18 cellular contexts compared by ENCODE assay signal in genomic region chr3:159844383-159844730, GRCh38. TPM values are rescaled to one million over a fixed set of nuclear protein-coding genes. Genes with fewer than 3 reads are reported as not detected.
DNase-seq lines count a peak whose midpoint lies in the region; ATAC-seq and TF ChIP-seq lines count a peak whose summit lies in the region.
"Had no signal": no experiment of that assay in that cellular context is flagged by ENCODE, and none has a peak within 500 bp of the region (broad histone marks: within the 10 kb centered on the region; RNA-seq: fewer than 3 reads in every experiment).

No MANE protein-coding gene starts in this region.

- no peak overlapping the region for H3K56ac ChIP-seq in H9 (ENCODE audit: insufficient read length, low read depth, low read length)

- no peak overlapping the region for H2BK120ac ChIP-seq in H9 (ENCODE audit: low read depth, low read length, poor library complexity, severe bottlenecking)

- no peak for TF ChIP-seq EP300 in SK-N-SH (IDR thresholded peaks at IDR 0.05; ENCODE audit: borderline replicate concordance in 1 of 2, low read depth in 1 of 2, low read length in 1 of 2)

- no peak overlapping the region for H3K9ac ChIP-seq in SK-N-SH
- H3K9ac ChIP-seq in H9 (ENCODE audit: extremely low read depth, insufficient read length, low read length) = no peak overlapping the region

- no peak overlapping the region for H4K5ac ChIP-seq in H9 (ENCODE audit: insufficient read length, low read depth, low read length)

- H3K79me1 ChIP-seq in H9 (ENCODE audit: insufficient read depth, low read depth, low read length, poor library complexity, severe bottlenecking) = no peaks in the 10 kb centered on the region

- H4K91ac ChIP-seq in H9 (ENCODE audit: insufficient read length, low read depth, low read length) = no peak overlapping the region

- 0 out of 2 replicates have a peak overlapping the region, but pooled peaks have one; percentile 4 for H3K4me2 ChIP-seq in SK-N-SH
- H3K4me2 ChIP-seq in H9 (ENCODE audit: insufficient read depth, insufficient read length, low read length) = no peak overlapping the region

- H3K4ac ChIP-seq in H9 (ENCODE audit: low read depth, low read length) = no peak overlapping the region

- CTCF ChIA-PET in SK-N-SH (lab: Yijun Ruan, JAX) = interaction anchor here (0.6 to 1.8 kb wide), 9 partner anchors 9 to 591 kb away, joined by 3 to 7 read pairs (median 3); partner anchors contain the start of gene IL12A

- no peak for DNase-seq in SK-N-SH
- DNase-seq in dorsolateral prefrontal cortex = no peak
- DNase-seq in RKO (ENCODE audit: low spot score) = no peak
- DNase-seq in posterior cingulate gyrus = no peak
- DNase-seq in NCI-H1436 (lab: John Stamatoyannopoulos, UW) = no peak
- no peak for DNase-seq in H9
- DNase-seq: activated CD4-positive, alpha-beta T cell treated with anti-CD3 and anti-CD28 coated beads for 48 hours; activated T-cell treated with anti-CD3 and anti-CD28 coated beads, Interleukin-2, amount 50 U/mL, for 24 hours; Calu3; kidney glomerular epithelial cell; NCI-H510A; nephron progenitor cell; T-helper 2 cell had no signal

- TF ChIP-seq CTCF in SK-N-SH (IDR thresholded peaks at IDR 0.05) (no peak), dorsolateral prefrontal cortex (IDR thresholded peaks at IDR 0.05 in 54 of 56, conservative IDR thresholded peaks at IDR 0.05 in 2 of 56; ENCODE audit: low read depth in 1 of 56, partially characterized antibody in 56 of 56) (no peak), H9 (conservative IDR thresholded peaks at IDR 0.05) (no peak)

- H3K4me3 Mint-ChIP-seq in H9 = no peak overlapping the region
- H3K4me3 Mint-ChIP-seq: activated T-cell treated with anti-CD3 and anti-CD28 coated beads, Interleukin-2, amount 50 U/mL, for 24 hours; nephron progenitor cell had no signal

- H3K4me3 ChIP-seq in SK-N-SH (ENCODE audit: low read depth in 2 of 2, low read length in 1 of 2) (no peak overlapping the region; a peak in 1 of 4 replicates), dorsolateral prefrontal cortex (peak overlapping the region in 54 of 59 donors; percentile 1 to 93 (median 74)), muscle layer of duodenum (ENCODE audit: low read depth in 1 of 2, low read length in 2 of 2) (peak overlapping the region in 1 of 2 donors; percentile 0)
- H3K4me3 ChIP-seq: skin epidermis, suprapubic skin had no signal

- H4K8ac ChIP-seq in H9 (replicated peaks; ENCODE audit: insufficient read length, low read depth, low read length) = no peak overlapping the region

- H2BK15ac ChIP-seq in H9 (ENCODE audit: low read depth, low read length) = no peak overlapping the region

- H3K23me2 ChIP-seq in H9 (ENCODE audit: insufficient read length, low read depth, low read length, poor library complexity, severe bottlenecking) = peaks cover 5% of the 10 kb centered on the region

- no peak overlapping the region for H2AK5ac ChIP-seq in H9 (ENCODE audit: insufficient read length, low read length)

- no peak overlapping the region for H2BK20ac ChIP-seq in H9 (ENCODE audit: low read depth, low read length, poor library complexity, severe bottlenecking)

- H3T11ph ChIP-seq in H9 (ENCODE audit: low read length) = no peak overlapping the region

- H3K27me3 ChIP-seq in SK-N-SH (ENCODE audit: insufficient read depth) (no peaks in the 10 kb centered on the region), dorsolateral prefrontal cortex (no peaks in the 10 kb centered on the region), muscle layer of duodenum (ENCODE audit: low read depth, low read length) (no peaks in the 10 kb centered on the region), H9 (ENCODE audit: insufficient read depth, low read length) (no peaks in the 10 kb centered on the region)
- H3K27me3 ChIP-seq: suprapubic skin had no signal

- H4K20me1 ChIP-seq in SK-N-SH (ENCODE audit: insufficient read depth) (no peaks in the 10 kb centered on the region), H9 (ENCODE audit: control insufficient read depth, insufficient read depth, insufficient read length) (no peaks in the 10 kb centered on the region)

- H3K4me1 ChIP-seq in SK-N-SH (ENCODE audit: control insufficient read depth in 1 of 2, insufficient read depth in 2 of 2, low read depth in 1 of 2, low read length in 1 of 2) (peaks cover 9 to 29% of the 10 kb centered on the region in 2 experiments; a peak in 2 of 4 replicates), muscle layer of duodenum (ENCODE audit: control insufficient read depth in 1 of 2, insufficient read depth in 2 of 2, low read length in 2 of 2) (peaks cover 0 to 66% of the 10 kb centered on the region in 2 donors), H9 (ENCODE audit: insufficient read depth, low read length) (no peaks in the 10 kb centered on the region; the same call in 1 of the 2 replicates)
- H3K4me1 ChIP-seq: suprapubic skin had no signal

- ATAC-seq in SK-N-SH treated with all-trans-retinoic acid at 6 μM for 48 hours = no peak
- ATAC-seq: Panc1 had no signal

- H3K27ac ChIP-seq in SK-N-SH (ENCODE audit: low read depth in 2 of 2, low read length in 1 of 2) = peak overlapping the region; percentile 17 to 80; a peak in 3 of 4 replicates
- peak overlapping the region; percentile 62 to 100 (median 97) for H3K27ac ChIP-seq in dorsolateral prefrontal cortex
- H3K27ac ChIP-seq in muscle layer of duodenum (ENCODE audit: low read length) = peak overlapping the region; percentile 52
- no peak overlapping the region for H3K27ac ChIP-seq in H9 (ENCODE audit: insufficient read length, low read depth, low read length)
- H3K27ac ChIP-seq: skin epidermis, suprapubic skin had no signal

- no peaks in the 10 kb centered on the region for H3K9me2 ChIP-seq in SK-N-SH

- 52% methylated on average over 4 of the region's 4 CpGs for WGBS in SK-N-SH (ENCODE audit: low lambda C conversion rate)
- WGBS in H9 (ENCODE audit: extremely low coverage, insufficient read length, low lambda C conversion rate) = no CpG with 5 or more reads among the region's 4 CpGs

- intact Hi-C loops in dorsolateral prefrontal cortex (cut with DNase I) = loop anchor here (5.0 to 10.0 kb wide), 3 partner anchors 38 to 380 kb away; partner anchors contain the start of gene C3orf80 (in 1 of the 2)
- intact Hi-C loops in posterior cingulate gyrus (cut with DNase I) = no loop called here

- peaks cover 0 to 15% (median 10%) of the 10 kb centered on the region in 3 experiments; a peak in 5 of 7 replicates for H3K36me3 Mint-ChIP-seq in H9 (ENCODE audit: insufficient read depth in 1 of 3, low read depth in 3 of 3)

- no peak for TF ChIP-seq RAD21 in SK-N-SH (IDR thresholded peaks at IDR 0.05; ENCODE audit: low read length)

- peaks cover 27 to 28% of the 10 kb centered on the region in 2 experiments for H3K4me1 Mint-ChIP-seq in H9

- no peak overlapping the region for H2BK5ac ChIP-seq in H9 (ENCODE audit: insufficient read length, low read length)

- no peak overlapping the region for H3K18ac ChIP-seq in H9 (ENCODE audit: insufficient read length, low read depth, low read length)

- H3K14ac ChIP-seq in H9 (ENCODE audit: insufficient read depth, low read length) = no peak overlapping the region

- H3K27me3 Mint-ChIP-seq in H9 (ENCODE audit: low read depth) = no peaks in the 10 kb centered on the region

- H3K9me3 Mint-ChIP-seq in H9 = peaks cover 4 to 12% of the 10 kb centered on the region in 2 experiments; a peak in 3 of 5 replicates
- H3K9me3 Mint-ChIP-seq: activated T-cell treated with anti-CD3 and anti-CD28 coated beads, Interleukin-2, amount 50 U/mL, for 24 hours had no signal

- H3K23ac ChIP-seq in H9 (ENCODE audit: insufficient read length, low read depth, low read length) = no peak overlapping the region

- no peak overlapping the region; a peak in 1 of 7 replicates for H3K27ac Mint-ChIP-seq in H9
- H3K27ac Mint-ChIP-seq: activated T-cell treated with anti-CD3 and anti-CD28 coated beads, Interleukin-2, amount 50 U/mL, for 24 hours had no signal

- no peaks in the 10 kb centered on the region for H3K9me3 ChIP-seq in SK-N-SH
- H3K9me3 ChIP-seq in muscle layer of duodenum (ENCODE audit: control insufficient read depth in 1 of 2, low read length in 2 of 2) = no peaks in the 10 kb centered on the region
- no peaks in the 10 kb centered on the region for H3K9me3 ChIP-seq in H9 (ENCODE audit: control insufficient read depth, low read depth, low read length)
- H3K9me3 ChIP-seq: suprapubic skin had no signal

- H2AFZ ChIP-seq in SK-N-SH (ENCODE audit: low read depth) (no peak overlapping the region), H9 (ENCODE audit: low read length) (no peak overlapping the region)

- H3F3A ChIP-seq in SK-N-SH (replicated peaks; ENCODE audit: insufficient read depth) = peaks cover 4% of the 10 kb centered on the region

- POLR2A ChIA-PET in SK-N-SH (lab: Yijun Ruan, JAX) = interaction anchor here (0.6 to 1.3 kb wide), 3 partner anchors 12 to 39 kb away, joined by 3 to 4 read pairs (median 3); no protein-coding TSS in a partner anchor

- H2BK12ac ChIP-seq in H9 (ENCODE audit: insufficient read length, low read depth, low read length) = no peak overlapping the region

- H3K36me3 ChIP-seq in SK-N-SH (replicated peaks in 1 of 2; ENCODE audit: control insufficient read depth in 1 of 2, insufficient read depth in 2 of 2, low read length in 1 of 2) (no peaks in the 10 kb centered on the region), muscle layer of duodenum (ENCODE audit: control insufficient read depth in 1 of 2, insufficient read depth in 2 of 2, low read length in 2 of 2) (no peaks in the 10 kb centered on the region)
- H3K36me3 ChIP-seq: suprapubic skin had no signal

- peaks cover 98% of the 10 kb centered on the region for H3K79me2 ChIP-seq in SK-N-SH (ENCODE audit: insufficient read depth)
- H3K79me2 ChIP-seq in H9 (ENCODE audit: insufficient read depth, low read length) = peaks cover under 1% of the 10 kb centered on the region; the same call in 1 of the 2 replicates

TF ChIP-seq in SK-N-SH treated with all-trans-retinoic acid at 6 μM for 48 hours, 23 proteins besides CTCF, POLR2A, EP300 and RAD21 (continues in another document):
- no peak for TF ChIP-seq CSDC2 (CRISPR knock-in tag; IDR thresholded peaks at IDR 0.05)
- no peak for TF ChIP-seq CSRNP3 (CRISPR knock-in tag; IDR thresholded peaks at IDR 0.05)

RNA-seq across cellular contexts. Expression of gene SCHIP1, which starts 4.7 kb away (rescaled TPM):
- 13.0 and 18.1 TPM in 2 replicates for polyA plus RNA-seq in SK-N-SH (2012; rRNA removed)
- polyA plus RNA-seq in SK-N-SH (2012; cell fraction: cytosol; rRNA removed) = 17.4 and 22.1 TPM in 2 replicates
- polyA plus RNA-seq in SK-N-SH (2012; cell fraction: nucleus; rRNA removed) = 13.8 and 25.4 TPM in 2 replicates
- total RNA-seq in dorsolateral prefrontal cortex (100 to 1,000 TPM in 47 of 120 experiments, 10 to 100 TPM in 73; 43.3 to 151 (median 93.9) TPM), H9 (2021) (2.0 and 2.3 TPM in 2 replicates)

Comparison
In these comparisons a context has a peak if more than half of its experiments do, and no peak if none do; other contexts are left out.
1. H3K4me3 ChIP-seq: peak in dorsolateral prefrontal cortex (54 of 59); none in SK-N-SH (0 of 2).
2. RNA of gene SCHIP1, which starts 4.7 kb away (total RNA-seq): 43.3 to 151 TPM in dorsolateral prefrontal cortex; 2.0 to 2.3 TPM in H9; every median in the first group is over 10 times any median in the second.